ENCODE assay signal across 12 cellular contexts in the genomic region with DNA sequence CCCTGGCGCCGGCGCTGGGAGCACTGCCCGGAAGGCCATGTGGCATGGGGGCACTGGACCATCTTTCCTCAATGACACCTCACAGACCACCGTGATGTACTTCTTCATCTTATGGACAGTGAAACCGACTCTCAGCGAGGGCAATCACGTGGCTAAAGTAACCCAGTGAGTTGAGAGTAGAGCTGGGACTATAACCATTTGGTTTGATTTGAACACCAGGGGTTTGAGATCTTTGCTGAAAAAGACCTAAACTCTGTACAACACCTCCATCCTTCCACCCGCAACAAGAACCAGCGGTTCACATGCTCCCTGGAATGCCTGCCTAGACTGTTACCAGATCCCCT. TPM values are rescaled to one million over a fixed set of nuclear protein-coding genes. Genes with fewer than 3 reads are reported as not detected.
DNase-seq lines count a peak whose midpoint lies in the region; ATAC-seq and TF ChIP-seq lines count a peak whose summit lies in the region.
"Had no signal": no experiment of that assay in that cellular context is flagged by ENCODE, and none has a peak within 500 bp of the region (broad histone marks: within the 10 kb centered on the region; RNA-seq: fewer than 3 reads in every experiment).

No MANE protein-coding gene starts in this region.

- H3K27me3 ChIP-seq in cardiac muscle cell (peaks cover 32% of the 10 kb centered on the region), upper lobe of right lung (no peaks in the 10 kb centered on the region)
- H3K27me3 ChIP-seq: ascending aorta had no signal

- H3K27ac Mint-ChIP-seq in activated T-helper 2 cell treated with anti-CD3 and anti-CD28 coated beads, Interferon-gamma antibody, Interleukin-2, Interleukin-4, amounts not matched to agents 10 μg/mL and 5 μg/mL and 100 μg/mL, durations not matched to agents 14 hours and 24 hours and 36 hours, result peak overlapping the region; percentile 35

- H3K36me3 Mint-ChIP-seq in activated T-helper 2 cell treated with anti-CD3 and anti-CD28 coated beads, Interferon-gamma antibody, Interleukin-2, Interleukin-4, amounts not matched to agents 10 μg/mL and 5 μg/mL and 100 μg/mL, durations not matched to agents 14 hours and 24 hours and 36 hours (ENCODE audit: low read depth), result no peaks in the 10 kb centered on the region

- peaks cover 22% of the 10 kb centered on the region for H3K27me3 Mint-ChIP-seq in activated T-helper 2 cell treated with anti-CD3 and anti-CD28 coated beads, Interferon-gamma antibody, Interleukin-2, Interleukin-4, amounts not matched to agents 10 μg/mL and 5 μg/mL and 100 μg/mL, durations not matched to agents 14 hours and 24 hours and 36 hours (ENCODE audit: low read depth)

- H3K4me1 ChIP-seq in cardiac muscle cell (ENCODE audit: low read depth), result no peaks in the 10 kb centered on the region
- peaks cover 10% of the 10 kb centered on the region for H3K4me1 ChIP-seq in upper lobe of right lung

- H3K4me3 Mint-ChIP-seq in activated T-helper 2 cell treated with anti-CD3 and anti-CD28 coated beads, Interferon-gamma antibody, Interleukin-2, Interleukin-4, amounts not matched to agents 10 μg/mL and 5 μg/mL and 100 μg/mL, durations not matched to agents 14 hours and 24 hours and 36 hours (ENCODE audit: low read depth), result peak overlapping the region; percentile 70

- no peak for DNase-seq in cardiac muscle cell (ENCODE audit: low read depth in 1 of 2, low spot score in 1 of 2)
- DNase-seq in cardiac septum (ENCODE audit: low spot score), result no peak
- DNase-seq in activated T-helper 2 cell treated with anti-CD3 and anti-CD28 coated beads, Interferon-gamma antibody, Interleukin-2, Interleukin-4, amounts not matched to agents 10 μg/mL and 5 μg/mL and 100 μg/mL, durations not matched to agents 14 hours and 24 hours and 36 hours (ENCODE audit: low spot score), result no peak
- DNase-seq in left kidney (ENCODE audit: low read depth, low spot score), result peak; percentile 35
- DNase-seq in upper lobe of right lung, result no peak
- DNase-seq: mucosa of descending colon; SIG-M5; stimulated activated CD8-positive, alpha-beta memory T cell treated with anti-CD3 and anti-CD28 coated beads, Interleukin-4, amount 100 ng/mL, for 48 hours had no signal

- H3K27ac ChIP-seq in cardiac muscle cell (no peak overlapping the region), upper lobe of right lung (no peak overlapping the region)
- H3K27ac ChIP-seq: ascending aorta had no signal

- H3K36me3 ChIP-seq in cardiac muscle cell, result no peaks in the 10 kb centered on the region
- no peaks in the 10 kb centered on the region for H3K36me3 ChIP-seq in upper lobe of right lung
- H3K36me3 ChIP-seq: ascending aorta had no signal

- ATAC-seq in upper lobe of right lung, result no peak
- ATAC-seq in HG03045 (IDR thresholded peaks at IDR 0.05; ENCODE audit: unreplicated experiment), result no peak
- ATAC-seq in GM19467 (IDR thresholded peaks at IDR 0.05; ENCODE audit: unreplicated experiment), result no peak
- ATAC-seq in HG03442 (IDR thresholded peaks at IDR 0.05; ENCODE audit: unreplicated experiment), result no peak

- no peaks in the 10 kb centered on the region for H3K9me3 Mint-ChIP-seq in activated T-helper 2 cell treated with anti-CD3 and anti-CD28 coated beads, Interferon-gamma antibody, Interleukin-2, Interleukin-4, amounts not matched to agents 10 μg/mL and 5 μg/mL and 100 μg/mL, durations not matched to agents 14 hours and 24 hours and 36 hours

- H3K4me1 Mint-ChIP-seq in activated T-helper 2 cell treated with anti-CD3 and anti-CD28 coated beads, Interferon-gamma antibody, Interleukin-2, Interleukin-4, amounts not matched to agents 10 μg/mL and 5 μg/mL and 100 μg/mL, durations not matched to agents 14 hours and 24 hours and 36 hours (ENCODE audit: low read depth), result peaks cover 11% of the 10 kb centered on the region

- H3K9me3 ChIP-seq in cardiac muscle cell (ENCODE audit: low read depth) (no peaks in the 10 kb centered on the region), upper lobe of right lung (no peaks in the 10 kb centered on the region)
- H3K9me3 ChIP-seq: ascending aorta, mucosa of descending colon had no signal

- TF ChIP-seq CTCF in cardiac muscle cell (IDR thresholded peaks at IDR 0.05; ENCODE audit: low read depth, low read length) (no peak), upper lobe of right lung (IDR thresholded peaks at IDR 0.05) (no peak)

- peak overlapping the region; percentile 35 for H3K4me3 ChIP-seq in cardiac muscle cell
- H3K4me3 ChIP-seq in upper lobe of right lung, result peak overlapping the region; percentile 45
- H3K4me3 ChIP-seq: mucosa of descending colon had no signal

- intact Hi-C loops in cardiac septum (cut with DNase I), result no loop called here
- intact Hi-C loops in activated T-helper 2 cell treated with anti-CD3 and anti-CD28 coated beads, Interferon-gamma antibody, Interleukin-2, Interleukin-4, amounts not matched to agents 10 μg/mL and 5 μg/mL and 100 μg/mL, durations not matched to agents 14 hours and 24 hours and 36 hours (cut with micrococcal nuclease), result no loop called here
- intact Hi-C loops in upper lobe of right lung (cut with DNase I), result no loop called here

RNA-seq across cellular contexts. Expression of gene ITGA2B, which starts 3.3 kb away (rescaled TPM):
- total RNA-seq in cardiac muscle cell, result 2.0 and 11.0 TPM in 2 replicates
- polyA plus RNA-seq in cardiac muscle cell, result 0.56 and 6.7 TPM in 2 replicates
- 1.7 TPM for total RNA-seq in cardiac septum
- 1.5 and 2.7 TPM in 2 replicates for total RNA-seq in activated T-helper 2 cell treated with anti-CD3 and anti-CD28 coated beads, Interferon-gamma antibody, Interleukin-2, Interleukin-4, amounts not matched to agents 10 μg/mL and 5 μg/mL and 100 μg/mL, durations not matched to agents 14 hours and 24 hours and 36 hours
- total RNA-seq in upper lobe of right lung, result 4.6 TPM
- total RNA-seq: ascending aorta had no signal

RNA-seq across cellular contexts. Expression of gene FAM171A2, which starts 22.5 kb away (rescaled TPM):
- total RNA-seq in cardiac muscle cell (45.1 and 49.5 TPM in 2 replicates), cardiac septum (0.62 TPM), upper lobe of right lung (1.8 TPM)
- polyA plus RNA-seq in cardiac muscle cell, result 38.6 and 43.2 TPM in 2 replicates
- 0.32 and 1.0 TPM in 2 replicates for total RNA-seq in activated T-helper 2 cell treated with anti-CD3 and anti-CD28 coated beads, Interferon-gamma antibody, Interleukin-2, Interleukin-4, amounts not matched to agents 10 μg/mL and 5 μg/mL and 100 μg/mL, durations not matched to agents 14 hours and 24 hours and 36 hours

RNA-seq across cellular contexts. Expression of gene GRN, which starts 41.1 kb away (rescaled TPM):
- 274 and 275 TPM in 2 replicates for total RNA-seq in cardiac muscle cell
- 353 and 377 TPM in 2 replicates for polyA plus RNA-seq in cardiac muscle cell
- 130 TPM for total RNA-seq in cardiac septum
- 37.8 and 41.4 TPM in 2 replicates for total RNA-seq in activated T-helper 2 cell treated with anti-CD3 and anti-CD28 coated beads, Interferon-gamma antibody, Interleukin-2, Interleukin-4, amounts not matched to agents 10 μg/mL and 5 μg/mL and 100 μg/mL, durations not matched to agents 14 hours and 24 hours and 36 hours
- total RNA-seq in upper lobe of right lung, result 722 TPM

Comparison
In these comparisons a context has a peak if more than half of its experiments do, and no peak if none do; other contexts are left out.
1. RNA of gene FAM171A2, which starts 22.5 kb away (total RNA-seq): 45.1 to 49.5 TPM in cardiac muscle cell; 1.8 TPM in upper lobe of right lung (single experiment), 0.62 TPM in cardiac septum (single experiment) and 0.32 to 1.0 TPM in activated T-helper 2 cell treated with anti-CD3 and anti-CD28 coated beads, Interferon-gamma antibody, Interleukin-2, Interleukin-4, amounts not matched to agents 10 μg/mL and 5 μg/mL and 100 μg/mL, durations not matched to agents 14 hours and 24 hours and 36 hours; every median in the first group is over 10 times any median in the second.